In genomic region chr2:201130524-201131186, GRCh38 we compare ENCODE assay signal across 1 cellular context.
TF ChIP-seq lines count a peak whose summit lies in the region.

No MANE protein-coding gene starts in this region.

TF ChIP-seq in K562, 482 proteins besides CTCF, POLR2A, EP300 and RAD21 (continued from another document and continues in another):
- TF ChIP-seq ZNF398 (CRISPR knock-in tag; IDR thresholded peaks at IDR 0.05), result no peak
- TF ChIP-seq TFAP4 (CRISPR knock-in tag; IDR thresholded peaks at IDR 0.05; ENCODE audit: borderline replicate concordance), result peak; percentile 36; the same call in 1 of the 2 replicates
- TF ChIP-seq MEIS2 (IDR thresholded peaks at IDR 0.05; ENCODE audit: partially characterized antibody), result peak; percentile 79
- TF ChIP-seq MAFG (tag; conservative IDR thresholded peaks at IDR 0.05), result peak; percentile 23; the same call in 1 of the 2 replicates
- peak; percentile 14; the same call in 1 of the 2 replicates for TF ChIP-seq ATF7 (IDR thresholded peaks at IDR 0.05)
- no peak for TF ChIP-seq HDAC3 (IDR thresholded peaks at IDR 0.05; ENCODE audit: borderline replicate concordance, partially characterized antibody)
- no peak for TF ChIP-seq ZNF561 (CRISPR knock-in tag; conservative IDR thresholded peaks at IDR 0.05)
- TF ChIP-seq TAF9B (IDR thresholded peaks at IDR 0.05; ENCODE audit: partially characterized antibody), result peak; percentile 54
- TF ChIP-seq ZNF318 (IDR thresholded peaks at IDR 0.05; ENCODE audit: borderline replicate concordance in 1 of 2, low read depth in 1 of 2), result peak in 1 of 2 experiments; percentile 27; a peak in 1 of 4 replicates
- no peak for TF ChIP-seq XRCC3 (IDR thresholded peaks at IDR 0.05)
- no peak for TF ChIP-seq PTBP1 (IDR thresholded peaks at IDR 0.05; ENCODE audit: low read depth, low read length)
- no peak for TF ChIP-seq KAT2B (IDR thresholded peaks at IDR 0.05; ENCODE audit: low read depth, low read length)
- TF ChIP-seq ZNF140 (CRISPR knock-in tag; IDR thresholded peaks at IDR 0.05), result no peak
- TF ChIP-seq SREBF2 (CRISPR knock-in tag; IDR thresholded peaks at IDR 0.05), result no peak
- TF ChIP-seq RAD51 (IDR thresholded peaks at IDR 0.05; ENCODE audit: borderline replicate concordance, low read depth), result no peak
- no peak for TF ChIP-seq GMEB1 (CRISPR knock-in tag; IDR thresholded peaks at IDR 0.05)
- no peak for TF ChIP-seq CHAMP1 (IDR thresholded peaks at IDR 0.05)
- TF ChIP-seq SNRNP70 (optimal IDR thresholded peaks at IDR 0.05; ENCODE audit: low read depth, low read length), result no peak
- peak; percentile 48 to 49 for TF ChIP-seq FOXK2 (conservative IDR thresholded peaks at IDR 0.05 in 1 of 2, IDR thresholded peaks at IDR 0.05 in 1 of 2; ENCODE audit: low read depth in 2 of 2)
- TF ChIP-seq FOXP1 (CRISPR knock-in tag; IDR thresholded peaks at IDR 0.05), result no peak
- TF ChIP-seq CBFA2T3 (IDR thresholded peaks at IDR 0.05), result peak; percentile 83
- no peak for TF ChIP-seq ZBTB34 (CRISPR knock-in tag; IDR thresholded peaks at IDR 0.05)
- TF ChIP-seq HDAC2 (IDR thresholded peaks at IDR 0.05), result no peak
- no peak for TF ChIP-seq MAX (CRISPR knock-in tag; IDR thresholded peaks at IDR 0.05)
- TF ChIP-seq SRSF9 (IDR thresholded peaks at IDR 0.05; ENCODE audit: borderline replicate concordance, low read depth, low read length), result no peak
- peak; percentile 38; the same call in 1 of the 2 replicates for TF ChIP-seq DMBX1 (CRISPR knock-in tag; IDR thresholded peaks at IDR 0.05; ENCODE audit: borderline replicate concordance)
- no peak for TF ChIP-seq OTX1 (CRISPR knock-in tag; IDR thresholded peaks at IDR 0.05)
- no peak for TF ChIP-seq POU5F1 (IDR thresholded peaks at IDR 0.05; ENCODE audit: borderline replicate concordance, low read depth, low read length, partially characterized antibody)
- TF ChIP-seq ATF4 (CRISPR knock-in tag; IDR thresholded peaks at IDR 0.05), result no peak
- no peak for TF ChIP-seq JUNB (CRISPR knock-in tag; conservative IDR thresholded peaks at IDR 0.05)
- peak in 1 of 2 experiments; percentile 38; a peak in 2 of 4 replicates for TF ChIP-seq HDAC1 (IDR thresholded peaks at IDR 0.05)
- TF ChIP-seq SMARCB1 (IDR thresholded peaks at IDR 0.05; ENCODE audit: insufficient read length, low read depth), result no peak
